8 cellular contexts compared by ENCODE assay signal in genomic region chr2:112048887-112049286, GRCh38. TPM values are rescaled to one million over a fixed set of nuclear protein-coding genes. Genes with fewer than 3 reads are reported as not detected.
A peak's percentile ranks its signal among the peaks of the same experiment; 100 is the strongest.
DNase-seq lines count a peak whose midpoint lies in the region; ATAC-seq and TF ChIP-seq lines count a peak whose summit lies in the region.

No MANE protein-coding gene starts in this region.

- peaks cover 6% of the 10 kb centered on the region for H3K4me1 ChIP-seq in Panc1 (ENCODE audit: control insufficient read depth, insufficient read depth, low read length)

- CTCF ChIA-PET in Panc1 (lab: Charles Lee) = interaction anchor here (0.8 to 0.9 kb wide), 2 partner anchors 16 to 160 kb away, joined by 3 read pairs; no protein-coding TSS in a partner anchor

- intact Hi-C loops in Panc1 (cut with micrococcal nuclease; ENCODE audit: unreplicated experiment) = loop anchor here (2.0 kb wide), 1 partner anchor 162 kb away; no protein-coding TSS in a partner anchor

- H3K36me3 ChIP-seq in Panc1 (ENCODE audit: control insufficient read depth, insufficient read depth, low read length) = no peaks in the 10 kb centered on the region

- DNase-seq in SIG-M5 treated with dmso at 0.1 percent for 504 hours (lab: John Stamatoyannopoulos, UW; ENCODE audit: unreplicated experiment) = peak; percentile 64
- no peak for DNase-seq in SIG-M5 (lab: John Stamatoyannopoulos, UW)
- peak; percentile 60 for DNase-seq in Jurkat, Clone E6-1 (ENCODE audit: low read depth, low spot score)
- DNase-seq in Panc1 (ENCODE audit: low read depth, low spot score) = peak; percentile 54
- DNase-seq in dedifferentiated amniotic fluid mesenchymal stem cell (ENCODE audit: extremely low spot score) = peak; percentile 79
- DNase-seq in lung microvascular endothelial cell (ENCODE audit: low read depth in 2 of 2) = peak; percentile 74 to 83
- DNase-seq in activated CD4-positive, CD25-positive, alpha-beta regulatory T cell treated with anti-CD3 and anti-CD28 coated beads, Interleukin-2, amount 50 U/mL, for 72 hours = no peak

- H3K27me3 ChIP-seq in Panc1 (ENCODE audit: control insufficient read depth, insufficient read depth, low read length) = no peaks in the 10 kb centered on the region

- no peak overlapping the region for H3K27ac ChIP-seq in Panc1 (ENCODE audit: low read length)

- H3K4me3 ChIP-seq in Jurkat, Clone E6-1 (ENCODE audit: low read length) = no peak overlapping the region
- no peak overlapping the region for H3K4me3 ChIP-seq in Panc1 (ENCODE audit: low read depth in 2 of 2, low read length in 2 of 2)

- in situ Hi-C loops in Panc1 (cut with HindIII; ENCODE audit: low pct_unique_long_range_greater_than_20kb, low sequenced_read_pairs) = no loop called here

- ATAC-seq in Panc1 = peak; percentile 71; the same call in 1 of the 2 replicates
- no peak for ATAC-seq in HG02981 (IDR thresholded peaks at IDR 0.05; ENCODE audit: unreplicated experiment)

- POLR2A ChIA-PET in Panc1 (lab: Charles Lee) = no interaction called here

- no TSS peak for BruUV-seq in Panc1 (replicated peaks; lab: Mats Ljungman, UMichigan)

- TF ChIP-seq CTCF in Panc1 (IDR thresholded peaks at IDR 0.05) = no peak; the same call in 1 of the 2 replicates

- H3K9me3 ChIP-seq in Panc1 (ENCODE audit: control insufficient read depth, insufficient read depth, low read depth, low read length) = peaks cover 4% of the 10 kb centered on the region; the same call in 1 of the 2 replicates

RNA-seq across cellular contexts. Expression of gene TMEM87B, which starts 6.2 kb away (rescaled TPM):
- 12.6 TPM for polyA plus RNA-seq in Jurkat, Clone E6-1 (2012; ENCODE audit: insufficient read depth, insufficient read length)
- 22.8 TPM for total RNA-seq in Panc1 (2021; ENCODE audit: unreplicated experiment)
- polyA plus RNA-seq in Panc1 (2012; ENCODE audit: insufficient read length) = 17.1 TPM
- total RNA-seq in lung microvascular endothelial cell = 24.2 and 32.3 TPM in 2 replicates

Comparison
In these comparisons a context has a peak if more than half of its experiments do, and no peak if none do; other contexts are left out.
1. DNase-seq: peak in SIG-M5 treated with dmso at 0.1 percent for 504 hours (single experiment), Jurkat, Clone E6-1 (single experiment), Panc1 (single experiment), dedifferentiated amniotic fluid mesenchymal stem cell (single experiment) and lung microvascular endothelial cell (2 of 2); none in SIG-M5 (single experiment) and activated CD4-positive, CD25-positive, alpha-beta regulatory T cell treated with anti-CD3 and anti-CD28 coated beads, Interleukin-2, amount 50 U/mL, for 72 hours (single experiment).